18 cellular contexts compared by ENCODE assay signal in genomic region chr2:97714950-97715652, GRCh38. TPM values are rescaled to one million over a fixed set of nuclear protein-coding genes. Genes with fewer than 3 reads are reported as not detected.
DNase-seq lines count a peak whose midpoint lies in the region; ATAC-seq lines count a peak whose summit lies in the region.
"Had no signal": no experiment of that assay in that cellular context is flagged by ENCODE, and none has a peak within 500 bp of the region (broad histone marks: within the 10 kb centered on the region; RNA-seq: fewer than 3 reads in every experiment).

No MANE protein-coding gene starts in this region.

- no peaks in the 10 kb centered on the region for H4K20me1 ChIP-seq in BLaER1 treated with 17β-estradiol and CSF1 and Interleukin-3, amounts not matched to agents 10 nM and 100 nM

- peak overlapping the region; percentile 61 to 98 (median 92); a peak in 21 of 22 replicates for H3K4me2 ChIP-seq in BLaER1 treated with 17β-estradiol and CSF1 and Interleukin-3, amounts not matched to agents 10 nM and 100 nM
- H3K4me2 ChIP-seq: GM23338 had no signal

- H3K27ac Mint-ChIP-seq in CD8-positive, alpha-beta memory T cell, result peak overlapping the region; percentile 94 to 100 (median 98)
- H3K27ac Mint-ChIP-seq in activated naive CD8-positive, alpha-beta T cell treated with anti-CD3 and anti-CD28 coated beads for 36 hours, result peak overlapping the region; percentile 99
- H3K27ac Mint-ChIP-seq in naive thymus-derived CD4-positive, alpha-beta T cell, result peak overlapping the region; percentile 94 to 100 (median 99)
- H3K27ac Mint-ChIP-seq: GM23338 had no signal

- H3K9me3 ChIP-seq in BLaER1 treated with 17β-estradiol and CSF1 and Interleukin-3, amounts not matched to agents 10 nM and 100 nM (replicated peaks in 1 of 11), result no peaks in the 10 kb centered on the region
- H3K9me3 ChIP-seq in CD8-positive, alpha-beta memory T cell (ENCODE audit: low read length), result no peaks in the 10 kb centered on the region
- H3K9me3 ChIP-seq in naive thymus-derived CD4-positive, alpha-beta T cell (ENCODE audit: control insufficient read depth in 2 of 3, low read length in 3 of 3), result no peaks in the 10 kb centered on the region
- H3K9me3 ChIP-seq: adrenal gland had no signal

- peak overlapping the region in 8 of 11 experiments; percentile 91 to 99 (median 96); a peak in 16 of 22 replicates for H3K27ac ChIP-seq in BLaER1 treated with 17β-estradiol and CSF1 and Interleukin-3, amounts not matched to agents 10 nM and 100 nM
- H3K27ac ChIP-seq in CD8-positive, alpha-beta memory T cell (ENCODE audit: low read depth, low read length), result peak overlapping the region; percentile 82
- H3K27ac ChIP-seq in naive thymus-derived CD4-positive, alpha-beta T cell (ENCODE audit: low read depth, low read length), result peak overlapping the region; percentile 95
- H3K27ac ChIP-seq: adrenal gland had no signal

- H3K9me3 Mint-ChIP-seq in CD8-positive, alpha-beta memory T cell, result no peaks in the 10 kb centered on the region
- H3K9me3 Mint-ChIP-seq in activated naive CD8-positive, alpha-beta T cell treated with anti-CD3 and anti-CD28 coated beads for 36 hours, result no peaks in the 10 kb centered on the region
- H3K9me3 Mint-ChIP-seq in naive thymus-derived CD4-positive, alpha-beta T cell, result no peaks in the 10 kb centered on the region
- H3K9me3 Mint-ChIP-seq: GM23338, IgD-negative memory B cell had no signal

- no peaks in the 10 kb centered on the region for H3K27me3 ChIP-seq in BLaER1 treated with 17β-estradiol and CSF1 and Interleukin-3, amounts not matched to agents 10 nM and 100 nM
- H3K27me3 ChIP-seq in CD8-positive, alpha-beta memory T cell (ENCODE audit: insufficient read depth, low read length, poor library complexity, severe bottlenecking), result no peaks in the 10 kb centered on the region
- no peaks in the 10 kb centered on the region for H3K27me3 ChIP-seq in naive thymus-derived CD4-positive, alpha-beta T cell (ENCODE audit: control insufficient read depth in 2 of 2, insufficient read depth in 2 of 2, low read length in 2 of 2)
- H3K27me3 ChIP-seq: adrenal gland had no signal

- DNase-seq in CD8-positive, alpha-beta memory T cell, result no peak
- DNase-seq in activated naive CD8-positive, alpha-beta T cell treated with anti-CD3 and anti-CD28 coated beads for 36 hours, result no peak
- peak in 1 of 9 donors; percentile 1 for DNase-seq in naive thymus-derived CD4-positive, alpha-beta T cell
- DNase-seq in NCI-H345 (lab: John Stamatoyannopoulos, UW) (no peak), NCI-H187 (lab: John Stamatoyannopoulos, UW) (no peak)
- DNase-seq: adrenal gland, cerebellar nuclear complex, COR-L47, kidney glomerular epithelial cell, NCI-H1105, NCI-H446 had no signal

- no peak for ATAC-seq in naive thymus-derived CD4-positive, alpha-beta T cell
- ATAC-seq in GM19467 (IDR thresholded peaks at IDR 0.05; ENCODE audit: unreplicated experiment) (no peak), HG03439 (IDR thresholded peaks at IDR 0.05; ENCODE audit: unreplicated experiment) (no peak)
- ATAC-seq: GM23338 had no signal

- POLR2A ChIA-PET in CD8-positive, alpha-beta memory T cell (lab: Charles Lee), result interaction anchor here (3.4 kb wide), 1 partner anchor 27 kb away, joined by 13 read pairs; no protein-coding TSS in a partner anchor
- POLR2A ChIA-PET in naive thymus-derived CD4-positive, alpha-beta T cell (lab: Charles Lee), result interaction anchor here (0.6 to 3.5 kb wide), 5 partner anchors 17 to 243 kb away, joined by 3 to 23 read pairs (median 6); no protein-coding TSS in a partner anchor

- H3K4me1 ChIP-seq in BLaER1 treated with 17β-estradiol and CSF1 and Interleukin-3, amounts not matched to agents 10 nM and 100 nM, result peaks cover 44 to 100% (median 100%) of the 10 kb centered on the region in 10 experiments
- H3K4me1 ChIP-seq in CD8-positive, alpha-beta memory T cell (ENCODE audit: insufficient read depth, low read length), result peaks cover 82% of the 10 kb centered on the region
- H3K4me1 ChIP-seq in naive thymus-derived CD4-positive, alpha-beta T cell (ENCODE audit: control insufficient read depth in 2 of 2, insufficient read depth in 2 of 2, low read length in 2 of 2), result peaks cover 70 to 76% of the 10 kb centered on the region in 2 donors
- H3K4me1 ChIP-seq: adrenal gland had no signal

- peak overlapping the region; percentile 89 to 99 (median 93) for H3K4me3 Mint-ChIP-seq in CD8-positive, alpha-beta memory T cell
- peak overlapping the region; percentile 89 for H3K4me3 Mint-ChIP-seq in activated naive CD8-positive, alpha-beta T cell treated with anti-CD3 and anti-CD28 coated beads for 36 hours
- peak overlapping the region; percentile 86 to 100 (median 94) for H3K4me3 Mint-ChIP-seq in naive thymus-derived CD4-positive, alpha-beta T cell
- H3K4me3 Mint-ChIP-seq: GM23338 had no signal

- H3K4me3 ChIP-seq in BLaER1 treated with 17β-estradiol and CSF1 and Interleukin-3, amounts not matched to agents 10 nM and 100 nM, result peak overlapping the region in 5 of 10 experiments; percentile 46 to 62 (median 55); a peak in 8 of 20 replicates
- peak overlapping the region; percentile 91 for H3K4me3 ChIP-seq in CD8-positive, alpha-beta memory T cell (ENCODE audit: low read length)
- peak overlapping the region; percentile 94 for H3K4me3 ChIP-seq in naive thymus-derived CD4-positive, alpha-beta T cell (ENCODE audit: low read length)
- H3K4me3 ChIP-seq: adrenal gland, GM23338 had no signal

- CTCF ChIA-PET in CD8-positive, alpha-beta memory T cell (lab: Charles Lee), result interaction anchor here (1.3 to 16.2 kb wide), 3 partner anchors 14 to 52 kb away, joined by 4 to 301 read pairs (median 43); no protein-coding TSS in a partner anchor
- CTCF ChIA-PET in naive thymus-derived CD4-positive, alpha-beta T cell (lab: Charles Lee), result interaction anchor here (0.9 kb wide), 1 partner anchor 124 kb away, joined by 5 read pairs; no protein-coding TSS in a partner anchor

- peaks cover 13 to 62% (median 19%) of the 10 kb centered on the region in 3 donors for H3K36me3 Mint-ChIP-seq in CD8-positive, alpha-beta memory T cell
- peaks cover 65% of the 10 kb centered on the region for H3K36me3 Mint-ChIP-seq in activated naive CD8-positive, alpha-beta T cell treated with anti-CD3 and anti-CD28 coated beads for 36 hours
- peaks cover 3 to 56% (median 13%) of the 10 kb centered on the region in 5 donors for H3K36me3 Mint-ChIP-seq in naive thymus-derived CD4-positive, alpha-beta T cell
- H3K36me3 Mint-ChIP-seq: IgD-negative memory B cell had no signal

- H3K4me1 Mint-ChIP-seq in CD8-positive, alpha-beta memory T cell, result peaks cover 85 to 95% (median 86%) of the 10 kb centered on the region in 3 donors
- peaks cover 80% of the 10 kb centered on the region for H3K4me1 Mint-ChIP-seq in activated naive CD8-positive, alpha-beta T cell treated with anti-CD3 and anti-CD28 coated beads for 36 hours
- H3K4me1 Mint-ChIP-seq in naive thymus-derived CD4-positive, alpha-beta T cell, result peaks cover 73 to 97% (median 84%) of the 10 kb centered on the region in 7 donors

- no peaks in the 10 kb centered on the region for H3K36me3 ChIP-seq in BLaER1 treated with 17β-estradiol and CSF1 and Interleukin-3, amounts not matched to agents 10 nM and 100 nM
- H3K36me3 ChIP-seq in CD8-positive, alpha-beta memory T cell (ENCODE audit: insufficient read depth, low read length), result peaks cover 4% of the 10 kb centered on the region
- peaks cover 0 to 23% (median 5%) of the 10 kb centered on the region in 3 experiments for H3K36me3 ChIP-seq in naive thymus-derived CD4-positive, alpha-beta T cell (ENCODE audit: control insufficient read depth in 2 of 3, insufficient read depth in 3 of 3, low read length in 3 of 3)
- H3K36me3 ChIP-seq: adrenal gland had no signal

- H3K27me3 Mint-ChIP-seq in CD8-positive, alpha-beta memory T cell, result peaks cover 0 to 4% of the 10 kb centered on the region in 2 donors
- no peaks in the 10 kb centered on the region for H3K27me3 Mint-ChIP-seq in activated naive CD8-positive, alpha-beta T cell treated with anti-CD3 and anti-CD28 coated beads for 36 hours
- no peaks in the 10 kb centered on the region for H3K27me3 Mint-ChIP-seq in naive thymus-derived CD4-positive, alpha-beta T cell
- H3K27me3 Mint-ChIP-seq: IgD-negative memory B cell had no signal

- peak overlapping the region in 9 of 11 experiments; percentile 11 to 95 (median 89); a peak in 17 of 22 replicates for H3K9ac ChIP-seq in BLaER1 treated with 17β-estradiol and CSF1 and Interleukin-3, amounts not matched to agents 10 nM and 100 nM

- intact Hi-C loops in naive thymus-derived CD4-positive, alpha-beta T cell (cut with micrococcal nuclease), result loop anchor here (5.0 to 10.0 kb wide), 4 partner anchors 282 to 1122 kb away; partner anchors contain the start of gene TMEM131 (in 1 of the 2)

RNA-seq across cellular contexts. Expression of gene ZAP70, which starts 1.7 kb away (rescaled TPM):
- 100 to 1,000 TPM; 180 to 197 TPM for total RNA-seq in CD8-positive, alpha-beta memory T cell
- polyA plus RNA-seq in CD8-positive, alpha-beta memory T cell, result 184 TPM
- total RNA-seq in activated naive CD8-positive, alpha-beta T cell treated with anti-CD3 and anti-CD28 coated beads for 36 hours, result 100 to 1,000 TPM; 198 to 204 TPM
- 100 to 1,000 TPM; 354 to 432 (median 382) TPM for total RNA-seq in naive thymus-derived CD4-positive, alpha-beta T cell
- polyA plus RNA-seq in naive thymus-derived CD4-positive, alpha-beta T cell, result 100 to 1,000 TPM; 105 to 166 TPM
- total RNA-seq: epithelial cell of proximal tubule, pulmonary artery endothelial cell had no signal
- polyA plus RNA-seq: GM23338 had no signal

RNA-seq across cellular contexts. Expression of gene C2orf92, which starts 45.6 kb away (rescaled TPM):
- 1 to 10 TPM; 4.6 to 6.5 TPM for total RNA-seq in CD8-positive, alpha-beta memory T cell
- polyA plus RNA-seq in CD8-positive, alpha-beta memory T cell, result not detected
- 1 to 10 TPM; 6.1 to 7.3 TPM for total RNA-seq in activated naive CD8-positive, alpha-beta T cell treated with anti-CD3 and anti-CD28 coated beads for 36 hours
- total RNA-seq in naive thymus-derived CD4-positive, alpha-beta T cell, result 10 to 100 TPM; 10.7 to 23.4 (median 21.0) TPM
- 1 to 10 TPM in 1 of 2 donors, under 1 TPM in 1; 0.66 to 1.1 TPM for polyA plus RNA-seq in naive thymus-derived CD4-positive, alpha-beta T cell

RNA-seq across cellular contexts. Expression of gene ACTR1B, which starts 51.3 kb away (rescaled TPM):
- total RNA-seq in CD8-positive, alpha-beta memory T cell, result 10 to 100 TPM; 76.6 to 80.6 TPM
- 16.5 TPM for polyA plus RNA-seq in CD8-positive, alpha-beta memory T cell
- total RNA-seq in activated naive CD8-positive, alpha-beta T cell treated with anti-CD3 and anti-CD28 coated beads for 36 hours, result 10 to 100 TPM; 85.4 to 89.6 TPM
- total RNA-seq in naive thymus-derived CD4-positive, alpha-beta T cell, result 10 to 100 TPM; 75.9 to 95.5 (median 89.5) TPM
- 10 to 100 TPM; 13.2 to 14.7 TPM for polyA plus RNA-seq in naive thymus-derived CD4-positive, alpha-beta T cell
